7 cellular contexts compared by ENCODE assay signal in the genomic region with DNA sequence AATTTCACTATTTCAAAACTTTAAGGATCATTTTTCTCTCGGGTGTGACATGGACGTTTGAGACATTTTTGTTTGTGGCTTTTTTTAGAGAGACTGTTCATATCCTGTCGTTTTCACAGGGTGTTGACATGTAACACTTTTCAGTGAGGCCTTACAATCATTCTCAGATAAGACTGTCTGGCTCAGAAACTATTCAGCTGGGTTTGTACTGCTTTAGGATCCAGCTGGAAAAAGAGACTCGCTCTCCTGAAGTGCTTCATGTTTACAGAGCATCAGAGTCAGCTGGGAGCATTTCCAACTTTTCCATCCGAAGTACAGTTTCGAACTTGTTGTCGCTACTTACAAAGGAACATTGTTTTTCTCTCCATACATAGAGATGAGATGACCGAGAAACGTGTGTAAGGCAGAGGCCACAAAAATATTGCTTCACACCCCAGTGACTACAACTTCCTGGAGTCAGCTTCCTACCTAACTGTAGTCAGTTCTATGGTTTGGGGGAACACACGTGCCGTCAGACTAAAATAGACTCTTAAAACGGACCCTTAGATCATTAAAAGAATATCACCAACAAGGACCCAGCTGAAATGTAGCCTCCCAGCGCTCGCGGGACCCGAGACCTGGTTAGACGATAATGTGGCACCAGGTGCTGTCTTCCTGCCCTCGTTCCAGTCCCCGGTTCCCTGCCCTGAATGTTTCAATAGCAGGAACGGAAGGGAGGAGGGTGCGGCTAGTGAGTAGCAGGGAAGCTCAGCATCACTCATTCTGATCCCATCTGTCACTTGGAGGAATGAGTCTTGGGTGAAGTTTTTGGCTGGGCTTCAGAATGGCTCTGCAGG.
DNase-seq lines count a peak whose midpoint lies in the region; ATAC-seq and TF ChIP-seq lines count a peak whose summit lies in the region.

No MANE protein-coding gene starts in this region.

- POLR2A ChIA-PET in T-cell (lab: Charles Lee) = interaction anchor here (0.6 to 3.7 kb wide), 5 partner anchors 8 to 47 kb away, joined by 3 to 62 read pairs (median 9); no protein-coding TSS in a partner anchor

- DNase-seq in T-cell (peak in 12 of 34 experiments; percentile 10 to 49 (median 33)), fibroblast of mammary gland (ENCODE audit: low read depth) (peak; percentile 53), pulmonary artery endothelial cell (ENCODE audit: low read depth, low spot score) (peak; percentile 48), DMS114 treated with DMSO at 0.1 percent for 48 hours (lab: John Stamatoyannopoulos, UW; ENCODE audit: unreplicated experiment) (no peak), putamen (ENCODE audit: low spot score) (no peak)

- CTCF ChIA-PET in T-cell (lab: Charles Lee) = interaction anchor here (0.6 to 4.1 kb wide), 18 partner anchors 10 to 142 kb away, joined by 3 to 22 read pairs (median 5); a partner anchor contains a TSS

- peak overlapping the region; percentile 84 to 95 (median 93) for H3K4me3 Mint-ChIP-seq in T-cell

- no peaks in the 10 kb centered on the region for H3K27me3 Mint-ChIP-seq in T-cell

- H3K27ac Mint-ChIP-seq in T-cell = peak overlapping the region; percentile 92 to 97

- no peaks in the 10 kb centered on the region for H3K9me3 Mint-ChIP-seq in T-cell

- no peak for TF ChIP-seq CTCF in fibroblast of mammary gland (conservative IDR thresholded peaks at IDR 0.05; ENCODE audit: control insufficient read depth, insufficient read depth, low read depth, low read length)

- ATAC-seq in GM19035 (IDR thresholded peaks at IDR 0.05; ENCODE audit: unreplicated experiment) (peak; percentile 27), HG03103 (IDR thresholded peaks at IDR 0.05; ENCODE audit: low read depth, unreplicated experiment) (peak; percentile 25), T-cell (replicated peaks in 1 of 4) (peak; percentile 41 to 51 (median 44))

- peaks cover 64 to 78% (median 65%) of the 10 kb centered on the region in 3 donors for H3K4me1 Mint-ChIP-seq in T-cell

- no peak overlapping the region for H3K4me3 ChIP-seq in fibroblast of mammary gland (ENCODE audit: control insufficient read depth, low read depth, low read length)

- peaks cover 30% of the 10 kb centered on the region for H3K36me3 Mint-ChIP-seq in T-cell

Comparison
In these comparisons a context has a peak if more than half of its experiments do, and no peak if none do; other contexts are left out.
1. DNase-seq: peak in fibroblast of mammary gland (single experiment) and pulmonary artery endothelial cell (single experiment); none in DMS114 treated with DMSO at 0.1 percent for 48 hours (single experiment) and putamen (single experiment).
2. Peak in every context shown above with its lines, with median percentiles within 50 percentile points of each other: ATAC-seq.